Comparison of ENCODE assay signal across 11 cellular contexts in genomic region chrX:6225307-6226052, GRCh38. TPM values are rescaled to one million over a fixed set of nuclear protein-coding genes. Genes with fewer than 3 reads are reported as not detected.
A peak's percentile ranks its signal among the peaks of the same experiment; 100 is the strongest.
DNase-seq lines count a peak whose midpoint lies in the region; ATAC-seq and TF ChIP-seq lines count a peak whose summit lies in the region.
"Had no signal": no experiment of that assay in that cellular context is flagged by ENCODE, and none has a peak within 500 bp of the region (broad histone marks: within the 10 kb centered on the region; RNA-seq: fewer than 3 reads in every experiment).

No MANE protein-coding gene starts in this region.

- no peak overlapping the region for H3K4ac ChIP-seq in mesendoderm (ENCODE audit: low read depth, low read length)

- no peaks in the 10 kb centered on the region for H3K36me3 ChIP-seq in mesendoderm (ENCODE audit: control insufficient read depth, insufficient read depth, low read length)

- peak overlapping the region; percentile 22 for H3K4me3 ChIP-seq in mesendoderm (ENCODE audit: low read length)

- no peak overlapping the region for H4K5ac ChIP-seq in mesendoderm (ENCODE audit: low read length)

- H3K9ac ChIP-seq in mesendoderm (ENCODE audit: low read length): peak overlapping the region; percentile 83

- H3K36me3 Mint-ChIP-seq in activated naive CD8-positive, alpha-beta T cell treated with anti-CD3 and anti-CD28 coated beads, Interleukin-2, amount 10 ng/mL, durations not matched to agents 7 days and 5 days: no peaks in the 10 kb centered on the region
- H3K36me3 Mint-ChIP-seq in activated naive CD8-positive, alpha-beta T cell treated with anti-CD3 and anti-CD28 coated beads for 36 hours: no peaks in the 10 kb centered on the region
- H3K36me3 Mint-ChIP-seq in brain (peaks cover 8% of the 10 kb centered on the region), type B pancreatic cell (no peaks in the 10 kb centered on the region)

- no peak overlapping the region for H2AK5ac ChIP-seq in mesendoderm (ENCODE audit: low read length)

- DNase-seq in activated naive CD8-positive, alpha-beta T cell treated with anti-CD3 and anti-CD28 coated beads, Interleukin-2, amount 10 ng/mL, durations not matched to agents 7 days and 5 days: no peak
- DNase-seq in activated naive CD8-positive, alpha-beta T cell treated with anti-CD3 and anti-CD28 coated beads for 36 hours: no peak
- DNase-seq in mesendoderm: peak; percentile 21
- no peak for DNase-seq in type B pancreatic cell (ENCODE audit: extremely low spot score, unreplicated experiment)
- DNase-seq in cerebellar nuclear complex (lab: John Stamatoyannopoulos, UW): no peak
- DNase-seq: CD4-positive, alpha-beta memory T cell; stimulated activated CD4-positive, alpha-beta T cell treated with anti-CD3 and anti-CD28 coated beads, Interleukin-2, amount 100 ng/mL, for 48 hours; T-helper 17 cell had no signal

- peaks cover 18% of the 10 kb centered on the region for H3K27me3 Mint-ChIP-seq in activated naive CD8-positive, alpha-beta T cell treated with anti-CD3 and anti-CD28 coated beads, Interleukin-2, amount 10 ng/mL, durations not matched to agents 7 days and 5 days
- peaks cover 39% of the 10 kb centered on the region for H3K27me3 Mint-ChIP-seq in activated naive CD8-positive, alpha-beta T cell treated with anti-CD3 and anti-CD28 coated beads for 36 hours
- peaks cover 21% of the 10 kb centered on the region for H3K27me3 Mint-ChIP-seq in brain
- H3K27me3 Mint-ChIP-seq in type B pancreatic cell: peaks cover 30% of the 10 kb centered on the region

- peak overlapping the region; percentile 68 for H3K4me3 Mint-ChIP-seq in activated naive CD8-positive, alpha-beta T cell treated with anti-CD3 and anti-CD28 coated beads, Interleukin-2, amount 10 ng/mL, durations not matched to agents 7 days and 5 days
- H3K4me3 Mint-ChIP-seq in activated naive CD8-positive, alpha-beta T cell treated with anti-CD3 and anti-CD28 coated beads for 36 hours: no peak overlapping the region
- H3K4me3 Mint-ChIP-seq in brain (peak overlapping the region; percentile 86 to 96 (median 91)), type B pancreatic cell (peak overlapping the region; percentile 96)
- H3K4me3 Mint-ChIP-seq: CD4-positive, alpha-beta memory T cell; T-helper 17 cell had no signal

- no peaks in the 10 kb centered on the region for H3K4me1 Mint-ChIP-seq in activated naive CD8-positive, alpha-beta T cell treated with anti-CD3 and anti-CD28 coated beads, Interleukin-2, amount 10 ng/mL, durations not matched to agents 7 days and 5 days
- H3K4me1 Mint-ChIP-seq in activated naive CD8-positive, alpha-beta T cell treated with anti-CD3 and anti-CD28 coated beads for 36 hours: no peaks in the 10 kb centered on the region
- H3K4me1 Mint-ChIP-seq in brain (peaks cover 53% of the 10 kb centered on the region), type B pancreatic cell (ENCODE audit: unreplicated experiment) (peaks cover 21% of the 10 kb centered on the region)
- H3K4me1 Mint-ChIP-seq: T-helper 17 cell had no signal

- no peak overlapping the region for H2BK120ac ChIP-seq in mesendoderm (ENCODE audit: low read depth, low read length)

- no CpG with 5 or more reads among the region's 18 CpGs for WGBS in mesendoderm (ENCODE audit: extremely low coverage, insufficient coverage, low lambda C conversion rate)

- H2BK5ac ChIP-seq in mesendoderm (ENCODE audit: low read length): no peak overlapping the region

- H3K79me2 ChIP-seq in mesendoderm (ENCODE audit: control insufficient read depth, insufficient read depth, low read length): peaks cover 38% of the 10 kb centered on the region

- no peak overlapping the region for H3K23ac ChIP-seq in mesendoderm (ENCODE audit: low read length)

- peak overlapping the region; percentile 15 for H3K4me2 ChIP-seq in mesendoderm (ENCODE audit: low read length)

- H3K79me1 ChIP-seq in mesendoderm (ENCODE audit: low read length): no peaks in the 10 kb centered on the region

- H3K4me1 ChIP-seq in mesendoderm (ENCODE audit: control insufficient read depth, low read depth, low read length): no peaks in the 10 kb centered on the region

- POLR2A ChIA-PET in activated naive CD8-positive, alpha-beta T cell treated with anti-CD3 and anti-CD28 coated beads, Interleukin-2, amount 10 ng/mL, durations not matched to agents 7 days and 5 days (lab: Charles Lee): no interaction called here

- H3K27me3 ChIP-seq in mesendoderm (ENCODE audit: insufficient read depth, low read length, poor library complexity): no peaks in the 10 kb centered on the region

- peak overlapping the region; percentile 75 for H3K18ac ChIP-seq in mesendoderm (ENCODE audit: low read length)

- ATAC-seq in activated naive CD8-positive, alpha-beta T cell treated with anti-CD3 and anti-CD28 coated beads, Interleukin-2, amount 10 ng/mL, durations not matched to agents 7 days and 5 days (ENCODE audit: low read depth): no peak
- ATAC-seq in HG02870 (IDR thresholded peaks at IDR 0.05; ENCODE audit: unreplicated experiment) (no peak), HG03039 (IDR thresholded peaks at IDR 0.05; ENCODE audit: unreplicated experiment) (no peak)
- ATAC-seq: T-helper 17 cell had no signal

- no peak overlapping the region for H3K27ac Mint-ChIP-seq in activated naive CD8-positive, alpha-beta T cell treated with anti-CD3 and anti-CD28 coated beads, Interleukin-2, amount 10 ng/mL, durations not matched to agents 7 days and 5 days
- no peak overlapping the region for H3K27ac Mint-ChIP-seq in activated naive CD8-positive, alpha-beta T cell treated with anti-CD3 and anti-CD28 coated beads for 36 hours
- H3K27ac Mint-ChIP-seq in brain (peak overlapping the region; percentile 92 to 99 (median 95)), type B pancreatic cell (peak overlapping the region; percentile 31)
- H3K27ac Mint-ChIP-seq: CD4-positive, alpha-beta memory T cell; T-helper 17 cell had no signal

- peak overlapping the region; percentile 94 for H3K56ac ChIP-seq in mesendoderm (ENCODE audit: low read length)

- TF ChIP-seq CTCF in brain (conservative IDR thresholded peaks at IDR 0.05) (peak; percentile 67 to 73), type B pancreatic cell (conservative IDR thresholded peaks at IDR 0.05) (peak; percentile 70)

- H4K8ac ChIP-seq in mesendoderm (ENCODE audit: low read depth, low read length): no peak overlapping the region

- H2BK15ac ChIP-seq in mesendoderm (replicated peaks; ENCODE audit: low read depth): no peak overlapping the region

- no peaks in the 10 kb centered on the region for H3K9me3 Mint-ChIP-seq in activated naive CD8-positive, alpha-beta T cell treated with anti-CD3 and anti-CD28 coated beads, Interleukin-2, amount 10 ng/mL, durations not matched to agents 7 days and 5 days
- no peaks in the 10 kb centered on the region for H3K9me3 Mint-ChIP-seq in activated naive CD8-positive, alpha-beta T cell treated with anti-CD3 and anti-CD28 coated beads for 36 hours
- H3K9me3 Mint-ChIP-seq in brain (no peaks in the 10 kb centered on the region), type B pancreatic cell (no peaks in the 10 kb centered on the region)

- no peak overlapping the region for H3K27ac ChIP-seq in mesendoderm (ENCODE audit: low read depth, low read length)

RNA-seq across cellular contexts. Expression of gene NLGN4X, which starts 3.2 kb away (rescaled TPM):
- not detected for total RNA-seq in activated naive CD8-positive, alpha-beta T cell treated with anti-CD3 and anti-CD28 coated beads, Interleukin-2, amount 10 ng/mL, durations not matched to agents 7 days and 5 days
- total RNA-seq in activated naive CD8-positive, alpha-beta T cell treated with anti-CD3 and anti-CD28 coated beads for 36 hours: not detected
- 17.4 TPM for polyA plus RNA-seq in brain (ENCODE audit: insufficient read depth, low read depth, low replicate concordance)
- polyA plus RNA-seq in mesendoderm (2013, experiment 1 of 2): 42.9 TPM
- polyA plus RNA-seq in mesendoderm (2013, experiment 2 of 2): 42.3 TPM
- 18.1 and 51.5 TPM in 2 replicates for total RNA-seq in type B pancreatic cell (ENCODE audit: low replicate concordance)
- total RNA-seq: CD4-positive, alpha-beta memory T cell; T-helper 17 cell had no signal

Comparison
In these comparisons a context has a peak if more than half of its experiments do, and no peak if none do; other contexts are left out.
1. H3K27ac Mint-ChIP-seq: peak in brain (5 of 5) and type B pancreatic cell (single experiment); none in activated naive CD8-positive, alpha-beta T cell treated with anti-CD3 and anti-CD28 coated beads, Interleukin-2, amount 10 ng/mL, durations not matched to agents 7 days and 5 days (single experiment) and activated naive CD8-positive, alpha-beta T cell treated with anti-CD3 and anti-CD28 coated beads for 36 hours (single experiment).
2. RNA of gene NLGN4X, which starts 3.2 kb away (total RNA-seq): 18.1 to 51.5 TPM in type B pancreatic cell; not detected in activated naive CD8-positive, alpha-beta T cell treated with anti-CD3 and anti-CD28 coated beads for 36 hours and not detected in activated naive CD8-positive, alpha-beta T cell treated with anti-CD3 and anti-CD28 coated beads, Interleukin-2, amount 10 ng/mL, durations not matched to agents 7 days and 5 days; every median in the first group is over 10 times any median in the second.